Comparison of ENCODE assay signal across 19 cellular contexts in genomic region chr16:16144416-16144815, GRCh38.
DNase-seq lines count a peak whose midpoint lies in the region; ATAC-seq, FAIRE-seq and TF ChIP-seq lines count a peak whose summit lies in the region.
"Had no signal": no experiment of that assay in that cellular context is flagged by ENCODE, and none has a peak within 500 bp of the region (broad histone marks: within the 10 kb centered on the region; RNA-seq: fewer than 3 reads in every experiment).

No MANE protein-coding gene starts in this region.

- H3K27ac ChIP-seq in HEK293 (ENCODE audit: extremely low read depth, low read depth, low read length): no peak overlapping the region
- no peak overlapping the region for H3K27ac ChIP-seq in keratinocyte (ENCODE audit: control insufficient read depth, insufficient read depth, low read length)
- H3K27ac ChIP-seq in stomach: no peak overlapping the region
- H3K27ac ChIP-seq: cardiac muscle cell, VCaP had no signal

- WGBS in stomach, 5 donors: 84 to 97% (median 89%) methylated on average over 5 of the region's 5 CpGs

- TF ChIP-seq EP300 in stomach (IDR thresholded peaks at IDR 0.05): no peak

- peaks cover under 1 to 41% of the 10 kb centered on the region in 2 experiments; a peak in 2 of 3 replicates for H3K36me3 ChIP-seq in HEK293 (ENCODE audit: control insufficient read depth in 2 of 2, insufficient read depth in 1 of 2, low read length in 2 of 2)
- H3K36me3 ChIP-seq in keratinocyte (ENCODE audit: control insufficient read depth in 2 of 2, extremely low read depth in 1 of 2, insufficient read depth in 2 of 2, low read length in 2 of 2): peaks cover 13 to 18% of the 10 kb centered on the region in 2 experiments
- H3K36me3 ChIP-seq in stomach: peaks cover 27 to 79% (median 68%) of the 10 kb centered on the region in 4 donors

- no peaks in the 10 kb centered on the region for H3K27me3 Mint-ChIP-seq in activated T-helper 17 cell treated with anti-CD3 and anti-CD28 coated beads, Interleukin-2, amount 50 U/mL, for 72 hours
- H3K27me3 Mint-ChIP-seq: stimulated activated naive CD8-positive, alpha-beta T cell treated with anti-CD3 and anti-CD28 coated beads, Interleukin-15, amount 100 ng/mL, for 72 hours had no signal

- H3K9me3 ChIP-seq in HEK293 (ENCODE audit: control insufficient read depth, insufficient read depth, low read depth, low read length) (no peaks in the 10 kb centered on the region), keratinocyte (ENCODE audit: control insufficient read depth, low read depth, low read length) (no peaks in the 10 kb centered on the region), stomach (no peaks in the 10 kb centered on the region)

- peak; percentile 72 for ATAC-seq in activated T-helper 17 cell treated with anti-CD3 and anti-CD28 coated beads, Interleukin-2, amount 50 U/mL, for 72 hours (replicated peaks)
- ATAC-seq: activated CD8-positive, alpha-beta T cell treated with anti-CD3 and anti-CD28 coated beads, Interleukin-2, amount 10 ng/mL, durations not matched to agents 7 days and 5 days; stimulated activated naive CD8-positive, alpha-beta T cell treated with anti-CD3 and anti-CD28 coated beads, Interleukin-15, amount 100 ng/mL, for 72 hours had no signal

- in situ Hi-C loops in ACHN (cut with HindIII; ENCODE audit: low pct_ligation_motif_present, low pct_unique_long_range_greater_than_20kb, low sequenced_read_pairs): no loop called here

- FAIRE-seq in keratinocyte (lab: Jason Lieb, UNC): peak; percentile 41

- H3K4me2 ChIP-seq in keratinocyte (ENCODE audit: control insufficient read depth, extremely low read depth, insufficient read depth, low read depth, low read length): no peak overlapping the region

- H3K4me3 ChIP-seq in HEK293 (ENCODE audit: low read depth, low read length) (no peak overlapping the region), keratinocyte (ENCODE audit: control insufficient read depth in 2 of 3, extremely low read depth in 1 of 3, insufficient read depth in 2 of 3, low read depth in 1 of 3, low read length in 3 of 3) (no peak overlapping the region), stomach (no peak overlapping the region)
- H3K4me3 ChIP-seq: cardiac muscle cell, K562 had no signal

- no peak for TF ChIP-seq POLR2A in stomach (IDR thresholded peaks at IDR 0.05)

- no peaks in the 10 kb centered on the region for H3K79me2 ChIP-seq in keratinocyte (ENCODE audit: control insufficient read depth, insufficient read depth, low read length)

- H3K27me3 ChIP-seq in keratinocyte (ENCODE audit: control insufficient read depth, extremely low read depth, insufficient read depth, low read length) (no peaks in the 10 kb centered on the region), stomach (no peaks in the 10 kb centered on the region)
- H3K27me3 ChIP-seq: cardiac muscle cell had no signal

- H3K27ac Mint-ChIP-seq in activated T-helper 17 cell treated with anti-CD3 and anti-CD28 coated beads, Interleukin-2, amount 50 U/mL, for 72 hours: no peak overlapping the region
- H3K27ac Mint-ChIP-seq: activated CD8-positive, alpha-beta T cell treated with anti-CD3 and anti-CD28 coated beads, Interleukin-2, amount 10 ng/mL, durations not matched to agents 7 days and 5 days; stimulated activated naive CD8-positive, alpha-beta T cell treated with anti-CD3 and anti-CD28 coated beads, Interleukin-15, amount 100 ng/mL, for 72 hours had no signal

- POLR2A ChIA-PET in HEK293 (lab: Yijun Ruan, JAX): no interaction called here

- H3K4me1 Mint-ChIP-seq in activated T-helper 17 cell treated with anti-CD3 and anti-CD28 coated beads, Interleukin-2, amount 50 U/mL, for 72 hours: no peaks in the 10 kb centered on the region
- H3K4me1 Mint-ChIP-seq: stimulated activated naive CD8-positive, alpha-beta T cell treated with anti-CD3 and anti-CD28 coated beads, Interleukin-15, amount 100 ng/mL, for 72 hours had no signal

- H4K20me1 ChIP-seq in keratinocyte (ENCODE audit: control insufficient read depth, extremely low read depth, insufficient read depth, low read length): no peaks in the 10 kb centered on the region

- dilution Hi-C loops in keratinocyte (cut with MboI; ENCODE audit: extremely low pct_ligation_motif_present, low sequenced_read_pairs): no loop called here

- no peaks in the 10 kb centered on the region for H3K9me1 ChIP-seq in keratinocyte (ENCODE audit: control insufficient read depth, extremely low read depth, insufficient read depth, low read length)

- peak; percentile 69 for DNase-seq in ACHN
- no peak for DNase-seq in keratinocyte (ENCODE audit: low read depth, low spot score)
- DNase-seq in NCI-H524 treated with DMSO at 0.1 percent for 48 hours (lab: John Stamatoyannopoulos, UW): no peak
- no peak for DNase-seq in stomach
- no peak for DNase-seq in activated CD4-positive, CD25-positive, alpha-beta regulatory T cell (lab: John Stamatoyannopoulos, UW)
- no peak for DNase-seq in inferior parietal cortex (ENCODE audit: extremely low spot score)
- DNase-seq: activated CD8-positive, alpha-beta T cell treated with anti-CD3 and anti-CD28 coated beads, Interleukin-2, amount 10 ng/mL, durations not matched to agents 7 days and 5 days; EL; H9; NCI-H1930; NCI-H510A; right cardiac atrium; SHP77 treated with DMSO at 0.1 percent for 48 hours; stimulated activated naive CD8-positive, alpha-beta T cell treated with anti-CD3 and anti-CD28 coated beads, Interleukin-15, amount 100 ng/mL, for 72 hours had no signal

- H3K4me3 Mint-ChIP-seq in activated T-helper 17 cell treated with anti-CD3 and anti-CD28 coated beads, Interleukin-2, amount 50 U/mL, for 72 hours: no peak overlapping the region
- H3K4me3 Mint-ChIP-seq: activated CD8-positive, alpha-beta T cell treated with anti-CD3 and anti-CD28 coated beads, Interleukin-2, amount 10 ng/mL, durations not matched to agents 7 days and 5 days; H9; stimulated activated naive CD8-positive, alpha-beta T cell treated with anti-CD3 and anti-CD28 coated beads, Interleukin-15, amount 100 ng/mL, for 72 hours had no signal

- intact Hi-C loops in stomach (cut with DNase I; ENCODE audit: low total_unique reads): no loop called here

- TF ChIP-seq CTCF in HEK293 (tag by site-specific recombination; IDR thresholded peaks at IDR 0.05) (no peak), keratinocyte (optimal IDR thresholded peaks at IDR 0.05 in 1 of 3, IDR thresholded peaks at IDR 0.05 in 1 of 3, conservative IDR thresholded peaks at IDR 0.05 in 1 of 3; ENCODE audit: extremely low read depth in 1 of 3, insufficient read depth in 2 of 3, low read length in 3 of 3) (no peak), stomach (IDR thresholded peaks at IDR 0.05) (no peak)

- no peak overlapping the region for H3K9ac ChIP-seq in keratinocyte (ENCODE audit: control insufficient read depth, extremely low read depth, insufficient read depth, low read length)

- peaks cover 62% of the 10 kb centered on the region for H3K36me3 Mint-ChIP-seq in activated T-helper 17 cell treated with anti-CD3 and anti-CD28 coated beads, Interleukin-2, amount 50 U/mL, for 72 hours (ENCODE audit: low read depth)

- H3K9me3 Mint-ChIP-seq in activated T-helper 17 cell treated with anti-CD3 and anti-CD28 coated beads, Interleukin-2, amount 50 U/mL, for 72 hours: no peaks in the 10 kb centered on the region
- H3K9me3 Mint-ChIP-seq: H9; stimulated activated naive CD8-positive, alpha-beta T cell treated with anti-CD3 and anti-CD28 coated beads, Interleukin-15, amount 100 ng/mL, for 72 hours had no signal

- CTCF ChIA-PET in HEK293 (lab: Yijun Ruan, JAX): no interaction called here

- H2AFZ ChIP-seq in keratinocyte (ENCODE audit: control insufficient read depth, low read length): no peak overlapping the region

- H3K4me1 ChIP-seq in HEK293 (ENCODE audit: control insufficient read depth, insufficient read depth, low read length) (no peaks in the 10 kb centered on the region), keratinocyte (ENCODE audit: control insufficient read depth, extremely low read depth, insufficient read depth, low read length) (peaks cover 7% of the 10 kb centered on the region), stomach (peaks cover 0 to 23% (median 3%) of the 10 kb centered on the region in 4 donors)

TF ChIP-seq in HEK293, 187 proteins besides CTCF, POLR2A, EP300 and RAD21:
- 0 out of 2 replicates have a peak, but pooled peaks have one; percentile 18 for TF ChIP-seq ZNF335 (tag by site-specific recombination; conservative IDR thresholded peaks at IDR 0.05)
- no peak for TF ChIP-seq ZNF292 (tag by site-specific recombination; IDR thresholded peaks at IDR 0.05; ENCODE audit: borderline replicate concordance, low read depth)
- TF ChIP-seq ZNF184 (tag by site-specific recombination; IDR thresholded peaks at IDR 0.05): 0 out of 2 replicates have a peak, but pooled peaks have one; percentile 35
- TF ChIP-seq ZSCAN30 (tag by site-specific recombination; IDR thresholded peaks at IDR 0.05): no peak
- TF ChIP-seq ATF2 (tag by site-specific recombination; IDR thresholded peaks at IDR 0.05; ENCODE audit: low read depth): peak; percentile 51
